Comparison of ENCODE assay signal across 8 cellular contexts in genomic region chr1:31239653-31240241, GRCh38.
DNase-seq lines count a peak whose midpoint lies in the region; ATAC-seq and TF ChIP-seq lines count a peak whose summit lies in the region.

NKAIN1 (minus strand) TSS chr1:31239887; CDS start chr1:31239547, 340 bp downstream.

- H3K4me3 Mint-ChIP-seq in stimulated activated naive CD8-positive, alpha-beta T cell treated with anti-CD3 and anti-CD28 coated beads, Interleukin-15, Interleukin-2, amounts not matched to agents 100 ng/mL and 50 ng/mL, for 24 hours, result peak within 1 kb of the TSS; percentile 65

- no peak within 1 kb of the TSS for H3K27ac Mint-ChIP-seq in stimulated activated naive CD8-positive, alpha-beta T cell treated with anti-CD3 and anti-CD28 coated beads, Interleukin-15, Interleukin-2, amounts not matched to agents 100 ng/mL and 50 ng/mL, for 24 hours

- H3K27ac ChIP-seq in BLaER1 treated with 17β-estradiol and CSF1 and Interleukin-3, amounts not matched to agents 10 nM and 100 nM, result no peak within 1 kb of the TSS

- no peaks in the 10 kb centered on the region for H3K9me3 Mint-ChIP-seq in stimulated activated naive CD8-positive, alpha-beta T cell treated with anti-CD3 and anti-CD28 coated beads, Interleukin-15, Interleukin-2, amounts not matched to agents 100 ng/mL and 50 ng/mL, for 24 hours

- H3K36me3 ChIP-seq in BLaER1 treated with 17β-estradiol and CSF1 and Interleukin-3, amounts not matched to agents 10 nM and 100 nM, result no peaks in the 10 kb centered on the region

- DNase-seq in HuH-7.5 (ENCODE audit: low spot score) (peak; percentile 58), astrocyte of the cerebellum (ENCODE audit: low read depth) (no peak), iPS-NIHi7 (ENCODE audit: extremely low spot score) (peak; percentile 82), DMS114 treated with DMSO at 0.1 percent for 48 hours (lab: John Stamatoyannopoulos, UW; ENCODE audit: unreplicated experiment) (no peak)

- H3K4me3 ChIP-seq in BLaER1 treated with 17β-estradiol and CSF1 and Interleukin-3, amounts not matched to agents 10 nM and 100 nM, result peak within 1 kb of the TSS; percentile 47 to 69 (median 56)
- peak within 1 kb of the TSS; percentile 21 for H3K4me3 ChIP-seq in astrocyte of the cerebellum (ENCODE audit: low read depth, low read length)

- no peaks in the 10 kb centered on the region for H3K9me3 ChIP-seq in BLaER1 treated with 17β-estradiol and CSF1 and Interleukin-3, amounts not matched to agents 10 nM and 100 nM (replicated peaks in 1 of 11)

- ATAC-seq in GM18867 (IDR thresholded peaks at IDR 0.05; ENCODE audit: unreplicated experiment) (no peak), HG02642 (IDR thresholded peaks at IDR 0.05; ENCODE audit: poor library complexity, unreplicated experiment) (no peak)

- H3K4me1 Mint-ChIP-seq in stimulated activated naive CD8-positive, alpha-beta T cell treated with anti-CD3 and anti-CD28 coated beads, Interleukin-15, Interleukin-2, amounts not matched to agents 100 ng/mL and 50 ng/mL, for 24 hours (ENCODE audit: low read depth), result peaks cover 20% of the 10 kb centered on the region

- H3K4me2 ChIP-seq in BLaER1 treated with 17β-estradiol and CSF1 and Interleukin-3, amounts not matched to agents 10 nM and 100 nM, result peak within 1 kb of the TSS; percentile 73 to 97 (median 87)

- in situ Hi-C loops in astrocyte of the cerebellum (cut with HindIII; ENCODE audit: low sequenced_read_pairs), result no loop called here

- H3K4me1 ChIP-seq in BLaER1 treated with 17β-estradiol and CSF1 and Interleukin-3, amounts not matched to agents 10 nM and 100 nM, result peaks cover 6 to 18% (median 16%) of the 10 kb centered on the region in 10 experiments

- TF ChIP-seq CTCF in astrocyte of the cerebellum (IDR thresholded peaks at IDR 0.05; ENCODE audit: low read depth, low read length, missing control alignments), result no peak

- H3K27me3 Mint-ChIP-seq in stimulated activated naive CD8-positive, alpha-beta T cell treated with anti-CD3 and anti-CD28 coated beads, Interleukin-15, Interleukin-2, amounts not matched to agents 100 ng/mL and 50 ng/mL, for 24 hours, result peaks cover 48% of the 10 kb centered on the region

- peak within 1 kb of the TSS in 5 of 11 experiments; percentile 15 to 56 (median 29); a peak in 3 of 22 replicates for H3K9ac ChIP-seq in BLaER1 treated with 17β-estradiol and CSF1 and Interleukin-3, amounts not matched to agents 10 nM and 100 nM

- H4K20me1 ChIP-seq in BLaER1 treated with 17β-estradiol and CSF1 and Interleukin-3, amounts not matched to agents 10 nM and 100 nM, result peaks cover 0 to 26% (median 16%) of the 10 kb centered on the region in 11 experiments; a peak in 13 of 22 replicates

- H3K27me3 ChIP-seq in BLaER1 treated with 17β-estradiol and CSF1 and Interleukin-3, amounts not matched to agents 10 nM and 100 nM, result peaks cover 53 to 72% (median 63%) of the 10 kb centered on the region in 11 experiments

- no peaks in the 10 kb centered on the region for H3K36me3 Mint-ChIP-seq in stimulated activated naive CD8-positive, alpha-beta T cell treated with anti-CD3 and anti-CD28 coated beads, Interleukin-15, Interleukin-2, amounts not matched to agents 100 ng/mL and 50 ng/mL, for 24 hours (ENCODE audit: low read depth)

Comparison
In these comparisons a context has a peak if more than half of its experiments do, and no peak if none do; other contexts are left out.
1. DNase-seq: peak in HuH-7.5 (single experiment) and iPS-NIHi7 (single experiment); none in astrocyte of the cerebellum (single experiment) and DMS114 treated with DMSO at 0.1 percent for 48 hours (single experiment).